ENCODE assay signal across 10 cellular contexts in the genomic region with DNA sequence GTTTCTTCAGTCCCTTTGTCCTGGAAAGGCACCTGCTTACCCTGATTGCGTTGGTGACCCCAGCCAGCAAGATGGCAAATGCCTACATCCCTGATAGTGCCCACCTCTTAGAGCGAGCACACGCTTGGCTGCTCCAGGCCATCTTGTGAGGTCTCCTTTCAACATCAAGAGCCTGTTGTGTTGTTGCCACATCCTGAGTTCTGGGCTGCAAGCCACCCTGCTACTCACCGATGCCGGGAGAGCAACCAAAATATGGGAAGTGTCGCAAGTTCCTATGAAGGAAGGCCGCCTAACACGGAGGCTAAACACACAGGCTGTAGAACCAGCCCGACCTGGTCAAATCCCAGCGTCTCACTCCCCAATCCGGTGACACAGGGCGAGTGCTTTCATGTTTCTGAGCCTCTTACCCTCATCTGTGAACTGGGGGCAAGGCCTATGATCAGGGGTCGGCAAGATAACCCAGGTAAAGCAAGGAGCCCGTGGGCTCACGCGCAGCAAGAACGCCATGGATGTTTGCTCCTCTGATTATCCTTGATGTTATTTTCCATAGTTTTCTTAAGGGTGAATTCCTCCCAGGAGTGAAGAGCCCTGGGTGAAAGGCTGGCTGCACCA.
DNase-seq lines count a peak whose midpoint lies in the region; ATAC-seq, FAIRE-seq and TF ChIP-seq lines count a peak whose summit lies in the region.
"Had no signal": no experiment of that assay in that cellular context is flagged by ENCODE, and none has a peak within 500 bp of the region (broad histone marks: within the 10 kb centered on the region; RNA-seq: fewer than 3 reads in every experiment).

No MANE protein-coding gene starts in this region.

- peaks cover 0 to 55% (median 2%) of the 10 kb centered on the region in 6 donors for H3K36me3 ChIP-seq in spleen
- H3K36me3 ChIP-seq: cardiac muscle cell had no signal

- peaks cover 38% of the 10 kb centered on the region for H3K36me3 Mint-ChIP-seq in activated naive CD8-positive, alpha-beta T cell treated with anti-CD3 and anti-CD28 coated beads, Interleukin-2, amount 10 ng/mL, durations not matched to agents 7 days and 5 days

- H3K4me1 ChIP-seq in spleen = peaks cover 21 to 100% (median 80%) of the 10 kb centered on the region in 6 donors

- H3K4me1 Mint-ChIP-seq in activated naive CD8-positive, alpha-beta T cell treated with anti-CD3 and anti-CD28 coated beads, Interleukin-2, amount 10 ng/mL, durations not matched to agents 7 days and 5 days = peaks cover 76% of the 10 kb centered on the region

- CTCF ChIA-PET in HEK293T (lab: Yijun Ruan, JAX) = no interaction called here

- no peak for TF ChIP-seq CTCF in spleen (IDR thresholded peaks at IDR 0.05 in 8 of 11, conservative IDR thresholded peaks at IDR 0.05 in 3 of 11)

- H3K4me3 ChIP-seq in spleen = peak overlapping the region in 1 of 8 donors; percentile 81
- H3K4me3 ChIP-seq: cardiac muscle cell had no signal

- ATAC-seq in activated naive CD8-positive, alpha-beta T cell treated with anti-CD3 and anti-CD28 coated beads, Interleukin-2, amount 10 ng/mL, durations not matched to agents 7 days and 5 days (ENCODE audit: low read depth) = no peak
- peak; percentile 46 to 70 for ATAC-seq in left cardiac atrium
- ATAC-seq in HG03469 (IDR thresholded peaks at IDR 0.05; ENCODE audit: unreplicated experiment) = no peak
- ATAC-seq in HG02970 (IDR thresholded peaks at IDR 0.05; ENCODE audit: low FRiP score, unreplicated experiment) = no peak

- H3K9me3 ChIP-seq in spleen = peaks cover 0 to 5% (median 3%) of the 10 kb centered on the region in 8 donors

- WGBS in spleen, 5 donors = 57 to 85% (median 65%) methylated on average over 12 to 17 of the region's 17 CpGs

- POLR2A ChIA-PET in activated naive CD8-positive, alpha-beta T cell treated with anti-CD3 and anti-CD28 coated beads, Interleukin-2, amount 10 ng/mL, durations not matched to agents 7 days and 5 days (lab: Charles Lee) = interaction anchor here (1.1 to 5.3 kb wide), 6 partner anchors 9 to 137 kb away, joined by 3 to 43 read pairs (median 7); partner anchors contain the start of gene RIN3
- POLR2A ChIA-PET in HEK293T (lab: Yijun Ruan, JAX) = no interaction called here

- intact Hi-C loops in left cardiac atrium (cut with DNase I) (no loop called here), spleen (cut with DNase I; ENCODE audit: low total_unique reads) (no loop called here)

- no peak for TF ChIP-seq POLR2A in spleen (IDR thresholded peaks at IDR 0.05)

- DNase-seq in HS-5 (ENCODE audit: low read depth) (peak; percentile 46), left cardiac atrium (peak; percentile 67), spleen (no peak), HEK293T (ENCODE audit: extremely low spot score) (no peak), RCC 7860 (ENCODE audit: low spot score) (no peak)
- DNase-seq in activated naive CD8-positive, alpha-beta T cell treated with anti-CD3 and anti-CD28 coated beads, Interleukin-2, amount 10 ng/mL, durations not matched to agents 7 days and 5 days = no peak
- DNase-seq: NCI-H446 treated with DMSO at 0.1 percent for 48 hours had no signal

- H3K27ac Mint-ChIP-seq in activated naive CD8-positive, alpha-beta T cell treated with anti-CD3 and anti-CD28 coated beads, Interleukin-2, amount 10 ng/mL, durations not matched to agents 7 days and 5 days = peak overlapping the region; percentile 99

- H3K27me3 ChIP-seq in spleen (replicated peaks in 1 of 7) = no peaks in the 10 kb centered on the region
- H3K27me3 ChIP-seq: cardiac muscle cell had no signal

- peak overlapping the region; percentile 66 to 96 (median 90) for H3K27ac ChIP-seq in spleen
- H3K27ac ChIP-seq: cardiac muscle cell had no signal

- H3K9me3 Mint-ChIP-seq in activated naive CD8-positive, alpha-beta T cell treated with anti-CD3 and anti-CD28 coated beads, Interleukin-2, amount 10 ng/mL, durations not matched to agents 7 days and 5 days = peaks cover 2% of the 10 kb centered on the region

- no peak for FAIRE-seq in RCC 7860 (lab: Jason Lieb, UNC)

- no peaks in the 10 kb centered on the region for H3K27me3 Mint-ChIP-seq in activated naive CD8-positive, alpha-beta T cell treated with anti-CD3 and anti-CD28 coated beads, Interleukin-2, amount 10 ng/mL, durations not matched to agents 7 days and 5 days

- peak overlapping the region; percentile 99 for H3K4me3 Mint-ChIP-seq in activated naive CD8-positive, alpha-beta T cell treated with anti-CD3 and anti-CD28 coated beads, Interleukin-2, amount 10 ng/mL, durations not matched to agents 7 days and 5 days

TF ChIP-seq in HEK293T, 16 proteins besides CTCF, POLR2A, EP300 and RAD21:
- TF ChIP-seq FOXM1 (IDR thresholded peaks at IDR 0.05; ENCODE audit: borderline replicate concordance) (no peak), PKNOX1 (IDR thresholded peaks at IDR 0.05) (no peak), L3MBTL2 (conservative IDR thresholded peaks at IDR 0.05) (no peak), CTBP1 (IDR thresholded peaks at IDR 0.05; ENCODE audit: borderline replicate concordance) (no peak), HDGF (IDR thresholded peaks at IDR 0.05; ENCODE audit: borderline replicate concordance) (no peak), ZNF384 (IDR thresholded peaks at IDR 0.05) (no peak), TARDBP (IDR thresholded peaks at IDR 0.05) (no peak), ELF4 (IDR thresholded peaks at IDR 0.05) (no peak), FOXK2 (IDR thresholded peaks at IDR 0.05) (no peak), LEF1 (IDR thresholded peaks at IDR 0.05; ENCODE audit: borderline replicate concordance) (no peak), BHLHE40 (IDR thresholded peaks at IDR 0.05; ENCODE audit: borderline replicate concordance) (no peak), NFRKB (IDR thresholded peaks at IDR 0.05) (no peak), ARNT (IDR thresholded peaks at IDR 0.05) (no peak)

Comparison
In these comparisons a context has a peak if more than half of its experiments do, and no peak if none do; other contexts are left out.
1. DNase-seq: peak in HS-5 (single experiment) and left cardiac atrium (single experiment); none in activated naive CD8-positive, alpha-beta T cell treated with anti-CD3 and anti-CD28 coated beads, Interleukin-2, amount 10 ng/mL, durations not matched to agents 7 days and 5 days (single experiment), spleen (single experiment), HEK293T (single experiment) and RCC 7860 (single experiment).
2. ATAC-seq: peak in left cardiac atrium (2 of 2); none in activated naive CD8-positive, alpha-beta T cell treated with anti-CD3 and anti-CD28 coated beads, Interleukin-2, amount 10 ng/mL, durations not matched to agents 7 days and 5 days (single experiment), HG03469 (single experiment) and HG02970 (single experiment).